Comparison of ENCODE assay signal across 2 cellular contexts in the genomic region with DNA sequence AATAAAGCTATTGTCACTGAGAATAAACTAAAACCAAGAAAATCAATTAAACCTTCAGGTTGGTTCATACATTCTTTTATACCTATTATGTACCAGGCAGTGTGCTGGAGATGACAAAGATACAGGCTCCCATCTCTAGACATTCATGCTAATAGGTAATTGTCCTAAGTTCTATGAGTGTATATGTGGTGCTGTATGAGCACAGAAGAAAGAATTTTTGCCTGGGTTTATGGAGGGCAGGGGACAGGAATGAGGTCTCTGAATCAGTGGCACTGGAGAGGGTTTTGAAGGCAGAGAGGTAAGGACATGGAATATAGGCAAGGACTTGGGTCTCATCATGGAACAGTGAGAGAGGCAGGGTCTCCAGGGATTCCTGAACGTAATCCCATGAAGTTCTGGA.
TF ChIP-seq lines count a peak whose summit lies in the region.

No MANE protein-coding gene starts in this region.

TF ChIP-seq in A549, 52 proteins besides CTCF, POLR2A, EP300 and RAD21:
- no peak for TF ChIP-seq ZSCAN20 (CRISPR knock-in tag; IDR thresholded peaks at IDR 0.05)
- no peak for TF ChIP-seq HEYL (CRISPR knock-in tag; IDR thresholded peaks at IDR 0.05)
- no peak for TF ChIP-seq FOXS1 (CRISPR knock-in tag; IDR thresholded peaks at IDR 0.05)
- TF ChIP-seq, protein P1, sequence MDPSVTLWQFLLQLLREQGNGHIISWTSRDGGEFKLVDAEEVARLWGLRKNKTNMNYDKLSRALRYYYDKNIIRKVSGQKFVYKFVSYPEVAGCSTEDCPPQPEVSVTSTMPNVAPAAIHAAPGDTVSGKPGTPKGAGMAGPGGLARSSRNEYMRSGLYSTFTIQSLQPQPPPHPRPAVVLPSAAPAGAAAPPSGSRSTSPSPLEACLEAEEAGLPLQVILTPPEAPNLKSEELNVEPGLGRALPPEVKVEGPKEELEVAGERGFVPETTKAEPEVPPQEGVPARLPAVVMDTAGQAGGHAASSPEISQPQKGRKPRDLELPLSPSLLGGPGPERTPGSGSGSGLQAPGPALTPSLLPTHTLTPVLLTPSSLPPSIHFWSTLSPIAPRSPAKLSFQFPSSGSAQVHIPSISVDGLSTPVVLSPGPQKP (IDR thresholded peaks at IDR 0.05; ENCODE audit: low read depth, low read length): no peak
- no peak for TF ChIP-seq JUN (IDR thresholded peaks at IDR 0.05)
- TF ChIP-seq, protein P2, sequence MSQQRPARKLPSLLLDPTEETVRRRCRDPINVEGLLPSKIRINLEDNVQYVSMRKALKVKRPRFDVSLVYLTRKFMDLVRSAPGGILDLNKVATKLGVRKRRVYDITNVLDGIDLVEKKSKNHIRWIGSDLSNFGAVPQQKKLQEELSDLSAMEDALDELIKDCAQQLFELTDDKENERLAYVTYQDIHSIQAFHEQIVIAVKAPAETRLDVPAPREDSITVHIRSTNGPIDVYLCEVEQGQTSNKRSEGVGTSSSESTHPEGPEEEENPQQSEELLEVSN (IDR thresholded peaks at IDR 0.05; ENCODE audit: borderline replicate concordance, low read depth): no peak
- TF ChIP-seq HOXB13 (CRISPR knock-in tag; IDR thresholded peaks at IDR 0.05; ENCODE audit: low read depth): no peak
- no peak for TF ChIP-seq SREBF2 (IDR thresholded peaks at IDR 0.05)
- TF ChIP-seq, protein P3, sequence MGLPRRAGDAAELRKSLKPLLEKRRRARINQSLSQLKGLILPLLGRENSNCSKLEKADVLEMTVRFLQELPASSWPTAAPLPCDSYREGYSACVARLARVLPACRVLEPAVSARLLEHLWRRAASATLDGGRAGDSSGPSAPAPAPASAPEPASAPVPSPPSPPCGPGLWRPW (IDR thresholded peaks at IDR 0.05): no peak
- TF ChIP-seq CBX8 (IDR thresholded peaks at IDR 0.05): no peak
- no peak for TF ChIP-seq RCOR1 (IDR thresholded peaks at IDR 0.05; ENCODE audit: low read depth, low read length)
- no peak for TF ChIP-seq ZNF302 (CRISPR knock-in tag; IDR thresholded peaks at IDR 0.05)
- TF ChIP-seq MAFK (IDR thresholded peaks at IDR 0.05; ENCODE audit: partially characterized antibody): no peak

TF ChIP-seq in HCT116, 20 proteins besides CTCF, POLR2A, EP300 and RAD21:
- TF ChIP-seq JUND (IDR thresholded peaks at IDR 0.05): no peak
- no peak for TF ChIP-seq EGR1 (IDR thresholded peaks at IDR 0.05; ENCODE audit: low read depth)
- TF ChIP-seq SRF (IDR thresholded peaks at IDR 0.05; ENCODE audit: low read depth): no peak
- TF ChIP-seq ZBTB33 (IDR thresholded peaks at IDR 0.05; ENCODE audit: extremely low read depth, insufficient replicate concordance, low read length): no peak
- no peak for TF ChIP-seq CEBPB (IDR thresholded peaks at IDR 0.05; ENCODE audit: low read depth)
- TF ChIP-seq SP1 (IDR thresholded peaks at IDR 0.05; ENCODE audit: low read depth): no peak
